In genomic region chr2:17752892-17753802, GRCh38 we compare ENCODE assay signal across 8 cellular contexts. TPM values are rescaled to one million over a fixed set of nuclear protein-coding genes. Genes with fewer than 3 reads are reported as not detected.
DNase-seq lines count a peak whose midpoint lies in the region; ATAC-seq, FAIRE-seq and TF ChIP-seq lines count a peak whose summit lies in the region.

No MANE protein-coding gene starts in this region.

- H3K4me1 Mint-ChIP-seq in CD14-positive monocyte, result peaks cover 31% of the 10 kb centered on the region
- H3K4me1 Mint-ChIP-seq in activated T-helper 1 cell treated with anti-CD3 and anti-CD28 coated beads, Interleukin-12 subunit alpha, Interleukin-12 subunit beta, Interleukin-2, Interleukin-4 antibody, amounts not matched to agents 30 ng/mL and 10 ng/mL and 1 ng/mL, durations not matched to agents 14 hours and 24 hours and 36 hours (ENCODE audit: low read depth), result peaks cover 60% of the 10 kb centered on the region

- no peaks in the 10 kb centered on the region for H3K27me3 Mint-ChIP-seq in CD14-positive monocyte (ENCODE audit: low read depth in 3 of 3)
- no peaks in the 10 kb centered on the region for H3K27me3 Mint-ChIP-seq in activated T-helper 1 cell treated with anti-CD3 and anti-CD28 coated beads, Interleukin-12 subunit alpha, Interleukin-12 subunit beta, Interleukin-2, Interleukin-4 antibody, amounts not matched to agents 30 ng/mL and 10 ng/mL and 1 ng/mL, durations not matched to agents 14 hours and 24 hours and 36 hours (ENCODE audit: insufficient read depth)

- no peak for DNase-seq in CD14-positive monocyte (ENCODE audit: low spot score)
- DNase-seq in NCI-H2171 treated with DMSO at 0.1 percent for 48 hours (lab: John Stamatoyannopoulos, UW), result peak; percentile 50
- peak; percentile 34 for DNase-seq in activated T-helper 1 cell treated with anti-CD3 and anti-CD28 coated beads, Interleukin-12 subunit alpha, Interleukin-12 subunit beta, Interleukin-2, Interleukin-4 antibody, amounts not matched to agents 30 ng/mL and 10 ng/mL and 1 ng/mL, durations not matched to agents 14 hours and 24 hours and 36 hours (ENCODE audit: low spot score)
- peak in 1 of 2 donors; percentile 62 for DNase-seq in foreskin fibroblast
- peak; percentile 53 for DNase-seq in urothelium cell line (ENCODE audit: low spot score)

- intact Hi-C loops in CD14-positive monocyte (cut with micrococcal nuclease), result no loop called here
- intact Hi-C loops in activated T-helper 1 cell treated with anti-CD3 and anti-CD28 coated beads, Interleukin-12 subunit alpha, Interleukin-12 subunit beta, Interleukin-2, Interleukin-4 antibody, amounts not matched to agents 30 ng/mL and 10 ng/mL and 1 ng/mL, durations not matched to agents 14 hours and 24 hours and 36 hours (cut with micrococcal nuclease), result loop anchor here (1.0 to 10.0 kb wide), 4 partner anchors 77 to 1594 kb away; partner anchors contain the start of genes RAD51AP2 and RDH14

- TF ChIP-seq CTCF in CD14-positive monocyte (IDR thresholded peaks at IDR 0.05) (no peak), foreskin fibroblast (IDR thresholded peaks at IDR 0.05; ENCODE audit: low read depth, low read length) (no peak)

- no peaks in the 10 kb centered on the region for H3K27me3 ChIP-seq in neuron (ENCODE audit: insufficient read depth, low read length)

- no peak for FAIRE-seq in urothelium cell line (lab: Jason Lieb, UNC)

- no peaks in the 10 kb centered on the region for H3K9me3 Mint-ChIP-seq in CD14-positive monocyte
- H3K9me3 Mint-ChIP-seq in activated T-helper 1 cell treated with anti-CD3 and anti-CD28 coated beads, Interleukin-12 subunit alpha, Interleukin-12 subunit beta, Interleukin-2, Interleukin-4 antibody, amounts not matched to agents 30 ng/mL and 10 ng/mL and 1 ng/mL, durations not matched to agents 14 hours and 24 hours and 36 hours, result no peaks in the 10 kb centered on the region

- H3K4me3 Mint-ChIP-seq in CD14-positive monocyte, result peak overlapping the region; percentile 97
- H3K4me3 Mint-ChIP-seq in activated T-helper 1 cell treated with anti-CD3 and anti-CD28 coated beads, Interleukin-12 subunit alpha, Interleukin-12 subunit beta, Interleukin-2, Interleukin-4 antibody, amounts not matched to agents 30 ng/mL and 10 ng/mL and 1 ng/mL, durations not matched to agents 14 hours and 24 hours and 36 hours, result peak overlapping the region; percentile 86

- peak overlapping the region; percentile 96 for H2AFZ ChIP-seq in neuron (ENCODE audit: low read depth, low read length)

- peaks cover 0 to 2% of the 10 kb centered on the region in 2 donors for H3K36me3 Mint-ChIP-seq in CD14-positive monocyte
- H3K36me3 Mint-ChIP-seq in activated T-helper 1 cell treated with anti-CD3 and anti-CD28 coated beads, Interleukin-12 subunit alpha, Interleukin-12 subunit beta, Interleukin-2, Interleukin-4 antibody, amounts not matched to agents 30 ng/mL and 10 ng/mL and 1 ng/mL, durations not matched to agents 14 hours and 24 hours and 36 hours (ENCODE audit: low read depth), result peaks cover 2% of the 10 kb centered on the region

- H3K27ac Mint-ChIP-seq in CD14-positive monocyte, result peak overlapping the region; percentile 50 to 99 (median 97)
- peak overlapping the region; percentile 78 for H3K27ac Mint-ChIP-seq in activated T-helper 1 cell treated with anti-CD3 and anti-CD28 coated beads, Interleukin-12 subunit alpha, Interleukin-12 subunit beta, Interleukin-2, Interleukin-4 antibody, amounts not matched to agents 30 ng/mL and 10 ng/mL and 1 ng/mL, durations not matched to agents 14 hours and 24 hours and 36 hours

- peak; percentile 27 for ATAC-seq in GM18519 (IDR thresholded peaks at IDR 0.05; ENCODE audit: low FRiP score, unreplicated experiment)
- ATAC-seq in HG02970 (IDR thresholded peaks at IDR 0.05; ENCODE audit: low FRiP score, unreplicated experiment), result peak; percentile 39

- H3K4me3 ChIP-seq in foreskin fibroblast (ENCODE audit: low read depth in 1 of 2, low read length in 2 of 2), result peak overlapping the region; percentile 68 to 78
- H3K4me3 ChIP-seq in neuron (ENCODE audit: low read length), result peak overlapping the region; percentile 75

- H3K9me3 ChIP-seq in neuron (ENCODE audit: low read length), result no peaks in the 10 kb centered on the region

- peaks cover 31% of the 10 kb centered on the region for H3K4me1 ChIP-seq in neuron (ENCODE audit: insufficient read depth, low read length)

- H3K36me3 ChIP-seq in neuron (ENCODE audit: insufficient read depth, low read length), result no peaks in the 10 kb centered on the region

RNA-seq across cellular contexts. Expression of gene SMC6, which starts 0.5 kb away (rescaled TPM):
- 1 to 10 TPM; 3.8 to 6.1 TPM for polyA plus RNA-seq in CD14-positive monocyte
- total RNA-seq in activated T-helper 1 cell treated with anti-CD3 and anti-CD28 coated beads, Interleukin-12 subunit alpha, Interleukin-12 subunit beta, Interleukin-2, Interleukin-4 antibody, amounts not matched to agents 30 ng/mL and 10 ng/mL and 1 ng/mL, durations not matched to agents 14 hours and 24 hours and 36 hours, result 27.8 and 31.0 TPM in 2 replicates

RNA-seq across cellular contexts. Expression of gene GEN1, which starts 0.8 kb away (rescaled TPM):
- polyA plus RNA-seq in CD14-positive monocyte, result under 1 TPM; 0.79 to 0.96 TPM
- 28.1 and 31.8 TPM in 2 replicates for total RNA-seq in activated T-helper 1 cell treated with anti-CD3 and anti-CD28 coated beads, Interleukin-12 subunit alpha, Interleukin-12 subunit beta, Interleukin-2, Interleukin-4 antibody, amounts not matched to agents 30 ng/mL and 10 ng/mL and 1 ng/mL, durations not matched to agents 14 hours and 24 hours and 36 hours
